Comparison of ENCODE assay signal across 8 cellular contexts in genomic region chr4:163048447-163048846, GRCh38.
DNase-seq lines count a peak whose midpoint lies in the region; ATAC-seq and TF ChIP-seq lines count a peak whose summit lies in the region.

No MANE protein-coding gene starts in this region.

- DNase-seq in NCI-H146 (lab: John Stamatoyannopoulos, UW) = peak; percentile 6
- no peak for DNase-seq in NCI-H146 treated with DMSO at 0.1 percent for 48 hours (lab: John Stamatoyannopoulos, UW; ENCODE audit: unreplicated experiment)
- peak; percentile 16 for DNase-seq in SW480 (ENCODE audit: low spot score)
- peak; percentile 18 for DNase-seq in hepatic stellate cell (ENCODE audit: low spot score)
- DNase-seq in foreskin melanocyte = no peak
- DNase-seq in lower leg skin (ENCODE audit: low spot score in 2 of 2) = no peak

- 74 to 76% methylated on average over 3 of the region's 3 CpGs for WGBS in lower leg skin, 2 donors

- no peak for TF ChIP-seq CTCF in lower leg skin (IDR thresholded peaks at IDR 0.05)

- intact Hi-C loops in lower leg skin (cut with DNase I; ENCODE audit: low total_unique reads) = no loop called here

- ATAC-seq in GM19463 (IDR thresholded peaks at IDR 0.05; ENCODE audit: unreplicated experiment) = peak; percentile 85
- peak; percentile 89 for ATAC-seq in HG03460 (IDR thresholded peaks at IDR 0.05; ENCODE audit: unreplicated experiment)

- no peak for TF ChIP-seq POLR2A in lower leg skin (IDR thresholded peaks at IDR 0.05)

- H3K4me3 ChIP-seq in lower leg skin (ENCODE audit: low read depth, poor library complexity, severe bottlenecking) = no peak overlapping the region

Comparison
In these comparisons a context has a peak if more than half of its experiments do, and no peak if none do; other contexts are left out.
1. DNase-seq: peak in NCI-H146 (single experiment), SW480 (single experiment) and hepatic stellate cell (single experiment); none in NCI-H146 treated with DMSO at 0.1 percent for 48 hours (single experiment), foreskin melanocyte (single experiment) and lower leg skin (0 of 2).